8 cellular contexts compared by ENCODE assay signal in the genomic region with DNA sequence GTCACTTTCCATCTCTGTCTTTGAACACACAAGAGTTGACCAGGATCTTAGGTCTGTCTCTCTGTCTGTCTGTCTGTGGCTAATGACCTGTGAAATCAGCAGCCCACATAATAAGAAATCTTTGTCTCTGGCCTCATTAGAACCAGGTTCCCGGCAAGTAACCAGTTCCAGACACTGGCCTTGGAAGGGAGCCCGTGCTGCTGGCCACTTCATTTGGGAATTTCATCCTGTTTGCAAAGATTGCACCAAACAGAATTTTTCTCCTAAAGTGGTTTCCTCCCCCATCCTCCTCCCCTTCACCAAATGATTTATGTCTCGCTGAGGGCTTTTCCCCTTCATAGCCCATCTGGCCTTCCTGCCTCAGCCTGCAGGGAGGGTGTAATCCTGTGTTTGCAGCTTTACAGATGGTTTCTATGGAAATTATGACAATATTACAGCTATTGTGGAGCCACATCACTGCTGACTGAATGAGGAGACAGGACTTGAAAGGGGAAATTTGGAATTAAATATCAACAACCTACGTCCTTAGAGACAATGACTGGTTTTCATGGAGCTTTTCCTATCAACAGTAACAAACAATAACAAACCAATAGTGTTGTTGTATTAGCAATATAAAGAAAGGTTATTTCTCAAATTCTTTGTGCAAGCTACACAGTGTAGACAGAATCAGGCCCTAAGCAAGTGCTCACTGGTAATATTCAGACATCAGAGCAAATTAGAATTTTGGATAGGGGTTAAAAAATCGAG. TPM values are rescaled to one million over a fixed set of nuclear protein-coding genes. Genes with fewer than 3 reads are reported as not detected.
DNase-seq lines count a peak whose midpoint lies in the region; ATAC-seq and TF ChIP-seq lines count a peak whose summit lies in the region.

No MANE protein-coding gene starts in this region.

- WGBS in gastroesophageal sphincter (ENCODE audit: low coverage in 1 of 2), 2 donors: 4 to 9% methylated on average over 1 to 5 of the region's 5 CpGs

- TF ChIP-seq POLR2A in gastroesophageal sphincter (IDR thresholded peaks at IDR 0.05): no peak

- no peaks in the 10 kb centered on the region for H3K9me3 ChIP-seq in gastroesophageal sphincter

- H3K27ac ChIP-seq in gastroesophageal sphincter: peak overlapping the region; percentile 82 to 91 (median 84)

- TF ChIP-seq CTCF in gastroesophageal sphincter (IDR thresholded peaks at IDR 0.05): peak in 1 of 4 experiments; percentile 10

- DNase-seq in HCEC 1CT: peak; percentile 96
- DNase-seq in sciatic nerve (ENCODE audit: low spot score): peak; percentile 87
- no peak for DNase-seq in cerebellar cortex (ENCODE audit: low spot score)

- no peaks in the 10 kb centered on the region for H3K36me3 ChIP-seq in gastroesophageal sphincter

- H3K27me3 ChIP-seq in gastroesophageal sphincter: no peaks in the 10 kb centered on the region

- no peak for TF ChIP-seq EP300 in gastroesophageal sphincter (IDR thresholded peaks at IDR 0.05)

- intact Hi-C loops in sciatic nerve (cut with DNase I): no loop called here

- no peak overlapping the region for H3K4me3 ChIP-seq in gastroesophageal sphincter

- H3K4me1 ChIP-seq in gastroesophageal sphincter: peaks cover 13 to 79% (median 33%) of the 10 kb centered on the region in 3 donors

- ATAC-seq in gastroesophageal sphincter: peak; percentile 81
- peak; percentile 92 for ATAC-seq in sciatic nerve
- ATAC-seq in HG02870 (IDR thresholded peaks at IDR 0.05; ENCODE audit: unreplicated experiment): no peak
- ATAC-seq in GM18520 (IDR thresholded peaks at IDR 0.05; ENCODE audit: unreplicated experiment): no peak
- no peak for ATAC-seq in GM19467 (IDR thresholded peaks at IDR 0.05; ENCODE audit: unreplicated experiment)

TF ChIP-seq in PFSK-1, 5 proteins besides CTCF, POLR2A, EP300 and RAD21:
- TF ChIP-seq POLR2AphosphoS5 (IDR thresholded peaks at IDR 0.05; ENCODE audit: low read depth, low read length) (peak; percentile 57), TAF1 (IDR thresholded peaks at IDR 0.05; ENCODE audit: borderline replicate concordance, insufficient read depth, low read length) (no peak), SIN3A (IDR thresholded peaks at IDR 0.05; ENCODE audit: borderline replicate concordance, insufficient read depth, low read length) (0 out of 2 replicates have a peak, but pooled peaks have one; percentile 58), REST (IDR thresholded peaks at IDR 0.05; ENCODE audit: insufficient read depth in 1 of 2, low read depth in 2 of 2, low read length in 2 of 2) (0 out of 4 replicates have a peak, but pooled peaks of 1 of the 2 experiments have one; percentile 37)

RNA-seq across cellular contexts. Expression of gene DPYSL3, which starts 25.7 kb away (rescaled TPM):
- polyA plus RNA-seq in PFSK-1 (2012; ENCODE audit: insufficient read length, low read depth): 40.7 TPM
- total RNA-seq in gastroesophageal sphincter (100 to 1,000 TPM; 175 to 475 (median 290) TPM), sciatic nerve (81.2 TPM)

Comparison
In these comparisons a context has a peak if more than half of its experiments do, and no peak if none do; other contexts are left out.
1. ATAC-seq: peak in gastroesophageal sphincter (single experiment) and sciatic nerve (single experiment); none in HG02870 (single experiment), GM18520 (single experiment) and GM19467 (single experiment).